In the genomic region with DNA sequence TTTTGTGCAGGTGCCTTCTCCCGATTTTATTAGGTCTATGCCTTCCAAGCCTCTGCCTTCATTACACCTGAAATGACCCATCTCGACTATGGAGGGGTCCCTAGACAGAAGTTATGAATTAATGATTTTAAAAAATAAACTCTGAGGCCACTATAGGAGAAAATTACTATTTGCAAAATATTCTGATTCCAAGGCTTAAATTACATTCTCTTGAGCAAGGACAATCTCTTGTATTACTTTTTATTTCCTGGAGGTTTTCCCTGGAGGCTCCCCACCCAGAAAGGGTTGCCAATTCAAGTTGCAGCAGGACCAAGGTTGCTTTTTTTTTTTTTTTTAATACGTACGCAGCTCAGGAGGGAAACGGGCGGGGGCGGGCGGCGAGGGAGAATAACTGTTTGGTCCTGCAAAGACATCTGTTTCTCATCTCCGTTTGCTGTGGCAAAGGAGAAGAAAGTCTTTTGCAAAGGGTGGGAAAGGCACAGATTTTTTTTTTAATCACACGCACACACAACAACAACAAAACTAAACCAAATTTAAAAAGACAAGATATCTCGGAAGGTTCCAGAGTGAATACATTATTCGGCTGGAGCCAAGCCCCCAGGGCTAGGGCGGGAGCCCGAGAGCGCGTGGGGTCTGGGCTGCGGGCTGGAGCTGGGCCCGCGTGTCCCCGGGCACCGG, we compare ENCODE assay signal across 2 cellular contexts.
TF ChIP-seq lines count a peak whose summit lies in the region.

No MANE protein-coding gene starts in this region.

TF ChIP-seq in endothelial cell of umbilical vein, 7 proteins besides CTCF, POLR2A, EP300 and RAD21:
- TF ChIP-seq POLR2AphosphoS5 (IDR thresholded peaks at IDR 0.05; ENCODE audit: insufficient read depth, low read depth, low read length): no peak
- TF ChIP-seq EZH2 (IDR thresholded peaks at IDR 0.05; ENCODE audit: borderline replicate concordance, low read depth, low read length, severe bottlenecking): no peak
- no peak for TF ChIP-seq GATA2 (IDR thresholded peaks at IDR 0.05; ENCODE audit: insufficient read depth, insufficient read length, low read depth, low read length)
- no peak for TF ChIP-seq JUN (IDR thresholded peaks at IDR 0.05; ENCODE audit: borderline replicate concordance, insufficient read depth, insufficient read length, low read depth)
- TF ChIP-seq MAX (IDR thresholded peaks at IDR 0.05; ENCODE audit: insufficient read depth, insufficient read length): no peak
- TF ChIP-seq MYC (IDR thresholded peaks at IDR 0.05; ENCODE audit: low read depth, low read length): no peak
- TF ChIP-seq FOS (IDR thresholded peaks at IDR 0.05; ENCODE audit: borderline replicate concordance, insufficient read depth, low read length): no peak

TF ChIP-seq in HepG2, 621 proteins besides CTCF, POLR2A, EP300 and RAD21:
- TF ChIP-seq YEATS2 (CRISPR knock-in tag; IDR thresholded peaks at IDR 0.05; ENCODE audit: borderline replicate concordance): no peak
- no peak for TF ChIP-seq MEIS2 (CRISPR knock-in tag; IDR thresholded peaks at IDR 0.05)
- TF ChIP-seq HNRNPH1 (optimal IDR thresholded peaks at IDR 0.05; ENCODE audit: low read depth, low read length): no peak
- no peak for TF ChIP-seq KMT2B (CRISPR knock-in tag; IDR thresholded peaks at IDR 0.05)
- no peak for TF ChIP-seq ZNF879 (CRISPR knock-in tag; IDR thresholded peaks at IDR 0.05)
- no peak for TF ChIP-seq ZNF260 (CRISPR knock-in tag; IDR thresholded peaks at IDR 0.05; ENCODE audit: borderline replicate concordance, low read depth)
- no peak for TF ChIP-seq KLF13 (CRISPR knock-in tag; IDR thresholded peaks at IDR 0.05)
- TF ChIP-seq THAP8 (CRISPR knock-in tag; IDR thresholded peaks at IDR 0.05; ENCODE audit: borderline replicate concordance): no peak
- no peak for TF ChIP-seq HHEX (CRISPR knock-in tag; IDR thresholded peaks at IDR 0.05)
- no peak for TF ChIP-seq JUND (CRISPR knock-in tag; IDR thresholded peaks at IDR 0.05)
- no peak for TF ChIP-seq ZNF7 (CRISPR knock-in tag; IDR thresholded peaks at IDR 0.05)
- TF ChIP-seq ISL2 (CRISPR knock-in tag; IDR thresholded peaks at IDR 0.05): no peak
- no peak for TF ChIP-seq CSRNP2 (CRISPR knock-in tag; conservative IDR thresholded peaks at IDR 0.05; ENCODE audit: low read depth)
- no peak for TF ChIP-seq ZFP36 (IDR thresholded peaks at IDR 0.05; ENCODE audit: borderline replicate concordance, low read depth, low read length, partially characterized antibody)
- TF ChIP-seq, protein P1, sequence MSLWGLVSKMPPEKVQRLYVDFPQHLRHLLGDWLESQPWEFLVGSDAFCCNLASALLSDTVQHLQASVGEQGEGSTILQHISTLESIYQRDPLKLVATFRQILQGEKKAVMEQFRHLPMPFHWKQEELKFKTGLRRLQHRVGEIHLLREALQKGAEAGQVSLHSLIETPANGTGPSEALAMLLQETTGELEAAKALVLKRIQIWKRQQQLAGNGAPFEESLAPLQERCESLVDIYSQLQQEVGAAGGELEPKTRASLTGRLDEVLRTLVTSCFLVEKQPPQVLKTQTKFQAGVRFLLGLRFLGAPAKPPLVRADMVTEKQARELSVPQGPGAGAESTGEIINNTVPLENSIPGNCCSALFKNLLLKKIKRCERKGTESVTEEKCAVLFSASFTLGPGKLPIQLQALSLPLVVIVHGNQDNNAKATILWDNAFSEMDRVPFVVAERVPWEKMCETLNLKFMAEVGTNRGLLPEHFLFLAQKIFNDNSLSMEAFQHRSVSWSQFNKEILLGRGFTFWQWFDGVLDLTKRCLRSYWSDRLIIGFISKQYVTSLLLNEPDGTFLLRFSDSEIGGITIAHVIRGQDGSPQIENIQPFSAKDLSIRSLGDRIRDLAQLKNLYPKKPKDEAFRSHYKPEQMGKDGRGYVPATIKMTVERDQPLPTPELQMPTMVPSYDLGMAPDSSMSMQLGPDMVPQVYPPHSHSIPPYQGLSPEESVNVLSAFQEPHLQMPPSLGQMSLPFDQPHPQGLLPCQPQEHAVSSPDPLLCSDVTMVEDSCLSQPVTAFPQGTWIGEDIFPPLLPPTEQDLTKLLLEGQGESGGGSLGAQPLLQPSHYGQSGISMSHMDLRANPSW (CRISPR knock-in tag; IDR thresholded peaks at IDR 0.05; ENCODE audit: borderline replicate concordance): no peak
- TF ChIP-seq, protein P2, sequence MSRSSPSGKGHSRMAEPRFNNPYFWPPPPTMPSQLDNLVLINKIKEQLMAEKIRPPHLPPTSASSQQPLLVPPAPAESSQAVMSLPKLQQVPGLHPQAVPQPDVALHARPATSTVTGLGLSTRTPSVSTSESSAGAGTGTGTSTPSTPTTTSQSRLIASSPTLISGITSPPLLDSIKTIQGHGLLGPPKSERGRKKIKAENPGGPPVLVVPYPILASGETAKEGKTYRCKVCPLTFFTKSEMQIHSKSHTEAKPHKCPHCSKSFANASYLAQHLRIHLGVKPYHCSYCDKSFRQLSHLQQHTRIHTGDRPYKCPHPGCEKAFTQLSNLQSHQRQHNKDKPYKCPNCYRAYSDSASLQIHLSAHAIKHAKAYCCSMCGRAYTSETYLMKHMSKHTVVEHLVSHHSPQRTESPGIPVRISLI (CRISPR knock-in tag; IDR thresholded peaks at IDR 0.05; ENCODE audit: borderline replicate concordance): no peak
- TF ChIP-seq MAZ (IDR thresholded peaks at IDR 0.05; ENCODE audit: borderline replicate concordance, low read depth, low read length): no peak
- no peak for TF ChIP-seq MAZ (CRISPR knock-in tag; IDR thresholded peaks at IDR 0.05; ENCODE audit: low read depth)
- no peak for TF ChIP-seq ZNF160 (CRISPR knock-in tag; IDR thresholded peaks at IDR 0.05)
- TF ChIP-seq, protein P3, sequence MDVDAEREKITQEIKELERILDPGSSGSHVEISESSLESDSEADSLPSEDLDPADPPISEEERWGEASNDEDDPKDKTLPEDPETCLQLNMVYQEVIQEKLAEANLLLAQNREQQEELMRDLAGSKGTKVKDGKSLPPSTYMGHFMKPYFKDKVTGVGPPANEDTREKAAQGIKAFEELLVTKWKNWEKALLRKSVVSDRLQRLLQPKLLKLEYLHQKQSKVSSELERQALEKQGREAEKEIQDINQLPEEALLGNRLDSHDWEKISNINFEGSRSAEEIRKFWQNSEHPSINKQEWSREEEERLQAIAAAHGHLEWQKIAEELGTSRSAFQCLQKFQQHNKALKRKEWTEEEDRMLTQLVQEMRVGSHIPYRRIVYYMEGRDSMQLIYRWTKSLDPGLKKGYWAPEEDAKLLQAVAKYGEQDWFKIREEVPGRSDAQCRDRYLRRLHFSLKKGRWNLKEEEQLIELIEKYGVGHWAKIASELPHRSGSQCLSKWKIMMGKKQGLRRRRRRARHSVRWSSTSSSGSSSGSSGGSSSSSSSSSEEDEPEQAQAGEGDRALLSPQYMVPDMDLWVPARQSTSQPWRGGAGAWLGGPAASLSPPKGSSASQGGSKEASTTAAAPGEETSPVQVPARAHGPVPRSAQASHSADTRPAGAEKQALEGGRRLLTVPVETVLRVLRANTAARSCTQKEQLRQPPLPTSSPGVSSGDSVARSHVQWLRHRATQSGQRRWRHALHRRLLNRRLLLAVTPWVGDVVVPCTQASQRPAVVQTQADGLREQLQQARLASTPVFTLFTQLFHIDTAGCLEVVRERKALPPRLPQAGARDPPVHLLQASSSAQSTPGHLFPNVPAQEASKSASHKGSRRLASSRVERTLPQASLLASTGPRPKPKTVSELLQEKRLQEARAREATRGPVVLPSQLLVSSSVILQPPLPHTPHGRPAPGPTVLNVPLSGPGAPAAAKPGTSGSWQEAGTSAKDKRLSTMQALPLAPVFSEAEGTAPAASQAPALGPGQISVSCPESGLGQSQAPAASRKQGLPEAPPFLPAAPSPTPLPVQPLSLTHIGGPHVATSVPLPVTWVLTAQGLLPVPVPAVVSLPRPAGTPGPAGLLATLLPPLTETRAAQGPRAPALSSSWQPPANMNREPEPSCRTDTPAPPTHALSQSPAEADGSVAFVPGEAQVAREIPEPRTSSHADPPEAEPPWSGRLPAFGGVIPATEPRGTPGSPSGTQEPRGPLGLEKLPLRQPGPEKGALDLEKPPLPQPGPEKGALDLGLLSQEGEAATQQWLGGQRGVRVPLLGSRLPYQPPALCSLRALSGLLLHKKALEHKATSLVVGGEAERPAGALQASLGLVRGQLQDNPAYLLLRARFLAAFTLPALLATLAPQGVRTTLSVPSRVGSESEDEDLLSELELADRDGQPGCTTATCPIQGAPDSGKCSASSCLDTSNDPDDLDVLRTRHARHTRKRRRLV (CRISPR knock-in tag; IDR thresholded peaks at IDR 0.05): no peak
- no peak for TF ChIP-seq SMC3 (IDR thresholded peaks at IDR 0.05; ENCODE audit: low read length)
